ENCODE assay signal across 20 cellular contexts in genomic region chr5:159956074-159956473, GRCh38. TPM values are rescaled to one million over a fixed set of nuclear protein-coding genes. Genes with fewer than 3 reads are reported as not detected.
"Had no signal": no experiment of that assay in that cellular context is flagged by ENCODE, and none has a peak within 500 bp of the region (broad histone marks: within the 10 kb centered on the region; RNA-seq: fewer than 3 reads in every experiment).

No MANE protein-coding gene starts in this region.

- ATAC-seq: activated CD8-positive, alpha-beta T cell treated with anti-CD3 and anti-CD28 coated beads for 36 hours; activated T-helper 17 cell treated with anti-CD3 and anti-CD28 coated beads, Interleukin-2, amount 50 U/mL, for 72 hours; foreskin keratinocyte; left lobe of liver had no signal

- DNase-seq: activated CD4-positive, alpha-beta T cell treated with anti-CD3 and anti-CD28 coated beads, Interleukin-2, amount 10 ng/mL, durations not matched to agents 24 days and 14 days; activated CD8-positive, alpha-beta T cell treated with anti-CD3 and anti-CD28 coated beads for 36 hours; activated naive CD4-positive, alpha-beta T cell; activated naive CD8-positive, alpha-beta T cell treated with anti-CD3 and anti-CD28 coated beads, Interleukin-2, amount 10 ng/mL, durations not matched to agents 7 days and 5 days; activated T-cell treated with anti-CD3 and anti-CD28 coated beads, Interleukin-2, amount 50 U/mL, for 1 hour; aorta; brain microvascular endothelial cell; cortex of kidney; foreskin keratinocyte; glutamatergic neuron; hippocampal formation; kidney; midbrain; retina; stimulated activated CD8-positive, alpha-beta memory T cell treated with anti-CD3 and anti-CD28 coated beads, Interleukin-4, amount 100 ng/mL, for 48 hours; stimulated activated naive CD4-positive, alpha-beta T cell; uterus had no signal

- H3K4me3 ChIP-seq: tibial nerve, uterus had no signal

RNA-seq across cellular contexts. Expression of gene ADRA1B, which starts 39.8 kb away (rescaled TPM):
- total RNA-seq: activated CD4-positive, alpha-beta T cell treated with anti-CD3 and anti-CD28 coated beads, Interleukin-2, amount 10 ng/mL, durations not matched to agents 24 days and 14 days; activated CD8-positive, alpha-beta T cell treated with anti-CD3 and anti-CD28 coated beads for 36 hours; activated naive CD8-positive, alpha-beta T cell treated with anti-CD3 and anti-CD28 coated beads, Interleukin-2, amount 10 ng/mL, durations not matched to agents 7 days and 5 days; activated T-helper 17 cell treated with anti-CD3 and anti-CD28 coated beads, Interleukin-2, amount 50 U/mL, for 72 hours had no signal
